ENCODE assay signal across 1 cellular context in the genomic region with DNA sequence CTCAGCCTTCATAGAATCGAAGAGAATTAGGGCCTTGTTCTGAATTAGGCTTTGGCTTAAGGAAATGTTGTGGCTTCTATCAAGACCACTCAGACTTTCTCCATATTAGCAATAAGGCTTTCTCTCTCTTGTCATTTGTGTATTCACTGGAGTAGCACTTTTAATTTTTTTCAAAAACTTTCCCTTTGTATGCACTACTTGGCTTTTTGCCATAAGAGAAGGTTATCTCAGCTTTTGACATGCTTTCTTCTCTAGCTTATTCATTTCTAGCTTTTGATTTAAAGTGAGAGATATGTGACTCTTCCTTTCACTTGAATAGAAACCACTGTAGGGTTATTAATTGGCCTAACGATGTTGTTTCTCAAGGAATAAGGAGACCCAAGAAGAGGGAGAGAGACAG.
TF ChIP-seq lines count a peak whose summit lies in the region.

No MANE protein-coding gene starts in this region.

TF ChIP-seq in GM12878, 131 proteins besides CTCF, POLR2A, EP300 and RAD21 (continued from another document and continues in another):
- TF ChIP-seq CUX1 (IDR thresholded peaks at IDR 0.05; ENCODE audit: insufficient replicate concordance, low read depth, low read length) (no peak), TCF7 (IDR thresholded peaks at IDR 0.05; ENCODE audit: borderline replicate concordance) (no peak), ZNF384 (IDR thresholded peaks at IDR 0.05; ENCODE audit: borderline replicate concordance, low read depth, low read length) (peak; percentile 45; the same call in 1 of the 2 replicates), IRF5 (IDR thresholded peaks at IDR 0.05; ENCODE audit: borderline replicate concordance) (no peak), CHD4 (IDR thresholded peaks at IDR 0.05) (no peak), FOXM1 (IDR thresholded peaks at IDR 0.05; ENCODE audit: low read depth, low read length) (peak; percentile 69; the same call in 1 of the 2 replicates), NFYA (IDR thresholded peaks at IDR 0.05; ENCODE audit: borderline replicate concordance, low read depth, low read length) (no peak), IKZF2 (IDR thresholded peaks at IDR 0.05) (peak in 1 of 2 experiments; percentile 62; a peak in 2 of 4 replicates), NFIC (IDR thresholded peaks at IDR 0.05; ENCODE audit: low read depth, low read length) (peak; percentile 83), NR2F1 (conservative IDR thresholded peaks at IDR 0.05) (0 out of 2 replicates have a peak, but pooled peaks have one; percentile 21), SPI1 (IDR thresholded peaks at IDR 0.05; ENCODE audit: borderline replicate concordance, insufficient read depth, low read depth, low read length) (no peak), ZBTB4 (CRISPR knock-in tag; IDR thresholded peaks at IDR 0.05) (no peak), MEF2A (IDR thresholded peaks at IDR 0.05; ENCODE audit: insufficient read depth, low read depth, low read length) (0 out of 2 replicates have a peak, but pooled peaks have one; percentile 5), USF2 (IDR thresholded peaks at IDR 0.05; ENCODE audit: borderline replicate concordance, low read depth, low read length) (no peak), ZNF217 (IDR thresholded peaks at IDR 0.05) (peak; percentile 94), JUNB (IDR thresholded peaks at IDR 0.05) (peak; percentile 92), SUZ12 (IDR thresholded peaks at IDR 0.05; ENCODE audit: unreplicated experiment) (no peak), ATF7 (IDR thresholded peaks at IDR 0.05; ENCODE audit: low read depth) (peak; percentile 30; the same call in 1 of the 2 replicates), DPF2 (IDR thresholded peaks at IDR 0.05) (no peak), LARP7 (IDR thresholded peaks at IDR 0.05) (no peak), TARDBP (IDR thresholded peaks at IDR 0.05; ENCODE audit: borderline replicate concordance) (no peak), SKIL (IDR thresholded peaks at IDR 0.05; ENCODE audit: low read depth, poor library complexity, severe bottlenecking) (peak; percentile 67), KDM1A (IDR thresholded peaks at IDR 0.05; ENCODE audit: borderline replicate concordance) (no peak), CREB1 (IDR thresholded peaks at IDR 0.05; ENCODE audit: low read depth) (no peak), ZNF687 (IDR thresholded peaks at IDR 0.05) (no peak)
- TF ChIP-seq, protein P1, sequence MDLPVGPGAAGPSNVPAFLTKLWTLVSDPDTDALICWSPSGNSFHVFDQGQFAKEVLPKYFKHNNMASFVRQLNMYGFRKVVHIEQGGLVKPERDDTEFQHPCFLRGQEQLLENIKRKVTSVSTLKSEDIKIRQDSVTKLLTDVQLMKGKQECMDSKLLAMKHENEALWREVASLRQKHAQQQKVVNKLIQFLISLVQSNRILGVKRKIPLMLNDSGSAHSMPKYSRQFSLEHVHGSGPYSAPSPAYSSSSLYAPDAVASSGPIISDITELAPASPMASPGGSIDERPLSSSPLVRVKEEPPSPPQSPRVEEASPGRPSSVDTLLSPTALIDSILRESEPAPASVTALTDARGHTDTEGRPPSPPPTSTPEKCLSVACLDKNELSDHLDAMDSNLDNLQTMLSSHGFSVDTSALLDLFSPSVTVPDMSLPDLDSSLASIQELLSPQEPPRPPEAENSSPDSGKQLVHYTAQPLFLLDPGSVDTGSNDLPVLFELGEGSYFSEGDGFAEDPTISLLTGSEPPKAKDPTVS (IDR thresholded peaks at IDR 0.05; ENCODE audit: low read depth, low read length) = no peak
- TF ChIP-seq, protein P2, sequence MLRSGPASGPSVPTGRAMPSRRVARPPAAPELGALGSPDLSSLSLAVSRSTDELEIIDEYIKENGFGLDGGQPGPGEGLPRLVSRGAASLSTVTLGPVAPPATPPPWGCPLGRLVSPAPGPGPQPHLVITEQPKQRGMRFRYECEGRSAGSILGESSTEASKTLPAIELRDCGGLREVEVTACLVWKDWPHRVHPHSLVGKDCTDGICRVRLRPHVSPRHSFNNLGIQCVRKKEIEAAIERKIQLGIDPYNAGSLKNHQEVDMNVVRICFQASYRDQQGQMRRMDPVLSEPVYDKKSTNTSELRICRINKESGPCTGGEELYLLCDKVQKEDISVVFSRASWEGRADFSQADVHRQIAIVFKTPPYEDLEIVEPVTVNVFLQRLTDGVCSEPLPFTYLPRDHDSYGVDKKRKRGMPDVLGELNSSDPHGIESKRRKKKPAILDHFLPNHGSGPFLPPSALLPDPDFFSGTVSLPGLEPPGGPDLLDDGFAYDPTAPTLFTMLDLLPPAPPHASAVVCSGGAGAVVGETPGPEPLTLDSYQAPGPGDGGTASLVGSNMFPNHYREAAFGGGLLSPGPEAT (IDR thresholded peaks at IDR 0.05; ENCODE audit: low read depth) = 0 out of 2 replicates have a peak, but pooled peaks have one; percentile 33
- TF ChIP-seq, protein P3, sequence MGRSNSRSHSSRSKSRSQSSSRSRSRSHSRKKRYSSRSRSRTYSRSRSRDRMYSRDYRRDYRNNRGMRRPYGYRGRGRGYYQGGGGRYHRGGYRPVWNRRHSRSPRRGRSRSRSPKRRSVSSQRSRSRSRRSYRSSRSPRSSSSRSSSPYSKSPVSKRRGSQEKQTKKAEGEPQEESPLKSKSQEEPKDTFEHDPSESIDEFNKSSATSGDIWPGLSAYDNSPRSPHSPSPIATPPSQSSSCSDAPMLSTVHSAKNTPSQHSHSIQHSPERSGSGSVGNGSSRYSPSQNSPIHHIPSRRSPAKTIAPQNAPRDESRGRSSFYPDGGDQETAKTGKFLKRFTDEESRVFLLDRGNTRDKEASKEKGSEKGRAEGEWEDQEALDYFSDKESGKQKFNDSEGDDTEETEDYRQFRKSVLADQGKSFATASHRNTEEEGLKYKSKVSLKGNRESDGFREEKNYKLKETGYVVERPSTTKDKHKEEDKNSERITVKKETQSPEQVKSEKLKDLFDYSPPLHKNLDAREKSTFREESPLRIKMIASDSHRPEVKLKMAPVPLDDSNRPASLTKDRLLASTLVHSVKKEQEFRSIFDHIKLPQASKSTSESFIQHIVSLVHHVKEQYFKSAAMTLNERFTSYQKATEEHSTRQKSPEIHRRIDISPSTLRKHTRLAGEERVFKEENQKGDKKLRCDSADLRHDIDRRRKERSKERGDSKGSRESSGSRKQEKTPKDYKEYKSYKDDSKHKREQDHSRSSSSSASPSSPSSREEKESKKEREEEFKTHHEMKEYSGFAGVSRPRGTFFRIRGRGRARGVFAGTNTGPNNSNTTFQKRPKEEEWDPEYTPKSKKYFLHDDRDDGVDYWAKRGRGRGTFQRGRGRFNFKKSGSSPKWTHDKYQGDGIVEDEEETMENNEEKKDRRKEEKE (IDR thresholded peaks at IDR 0.05) = no peak
